In genomic region chr6:38789256-38789655, GRCh38 we compare ENCODE assay signal across 23 cellular contexts.
"Had no signal": no experiment of that assay in that cellular context is flagged by ENCODE, and none has a peak within 500 bp of the region (broad histone marks: within the 10 kb centered on the region; RNA-seq: fewer than 3 reads in every experiment).

No MANE protein-coding gene starts in this region.

- H3K4me1 ChIP-seq: left ventricle myocardium inferior, right atrium auricular region, right lobe of liver, tibial nerve, uterus had no signal

- H3K4me3 Mint-ChIP-seq: mesothelial cell of epicardium; naive B cell; natural killer cell; stimulated activated memory B cell treated with anti-CD40 and anti-IgM and Interleukin-4, amounts not matched to agents 10 μg/mL and 1 μg/mL and 100 μg/mL, for 72 hours; stimulated activated naive CD8-positive, alpha-beta T cell treated with anti-CD3 and anti-CD28 coated beads, Interleukin-15, amount 100 ng/mL, for 72 hours; type B pancreatic cell had no signal

- ATAC-seq: natural killer cell; right lobe of liver; stimulated activated memory B cell treated with anti-CD40 and anti-IgM and Interleukin-4, amounts not matched to agents 10 μg/mL and 1 μg/mL and 100 μg/mL, for 72 hours; stimulated activated naive CD8-positive, alpha-beta T cell treated with anti-CD3 and anti-CD28 coated beads, Interleukin-15, amount 100 ng/mL, for 72 hours had no signal

- H3K9me3 ChIP-seq: left ventricle myocardium inferior, ovary, right atrium auricular region, right lobe of liver, tibial nerve had no signal

- H3K27ac ChIP-seq: left ventricle myocardium inferior, ovary, right atrium auricular region, right lobe of liver, tibial nerve, uterus had no signal

- H3K4me2 ChIP-seq: smooth muscle cell had no signal

- H3K27ac Mint-ChIP-seq: mesothelial cell of epicardium; naive B cell; natural killer cell; progenitor cell of endocrine pancreas; stimulated activated memory B cell treated with anti-CD40 and anti-IgM and Interleukin-4, amounts not matched to agents 10 μg/mL and 1 μg/mL and 100 μg/mL, for 72 hours; stimulated activated naive CD8-positive, alpha-beta T cell treated with anti-CD3 and anti-CD28 coated beads, Interleukin-15, amount 100 ng/mL, for 72 hours; type B pancreatic cell had no signal

- H3K36me3 ChIP-seq: left ventricle myocardium inferior, ovary, right atrium auricular region, right lobe of liver, tibial nerve, uterus had no signal

- H3K27me3 ChIP-seq: ovary, right atrium auricular region, right lobe of liver, tibial nerve, uterus had no signal

- H3K9me3 Mint-ChIP-seq: mesothelial cell of epicardium; naive B cell; natural killer cell; stimulated activated memory B cell treated with anti-CD40 and anti-IgM and Interleukin-4, amounts not matched to agents 10 μg/mL and 1 μg/mL and 100 μg/mL, for 72 hours; stimulated activated naive CD8-positive, alpha-beta T cell treated with anti-CD3 and anti-CD28 coated beads, Interleukin-15, amount 100 ng/mL, for 72 hours; type B pancreatic cell had no signal

- H3K4me3 ChIP-seq: left ventricle myocardium inferior, lung, ovary, right atrium auricular region, right lobe of liver, smooth muscle cell, tibial nerve, uterus had no signal

- H3K36me3 Mint-ChIP-seq: mesothelial cell of epicardium, naive B cell, natural killer cell, type B pancreatic cell had no signal

- H3K4me1 Mint-ChIP-seq: natural killer cell; stimulated activated naive CD8-positive, alpha-beta T cell treated with anti-CD3 and anti-CD28 coated beads, Interleukin-15, amount 100 ng/mL, for 72 hours had no signal

- DNase-seq: islet precursor cell; left ventricle myocardium inferior; mesendoderm; naive B cell; natural killer cell; ovary; right lobe of liver; stimulated activated CD4-positive, alpha-beta T cell treated with anti-CD3 and anti-CD28 coated beads, Interleukin-1b, Interleukin-23, amount 100 ng/mL, for 48 hours; stimulated activated CD4-positive, alpha-beta T cell treated with anti-CD3 and anti-CD28 coated beads, Interleukin-2, amount 100 ng/mL, for 48 hours; stimulated activated CD4-positive, alpha-beta T cell treated with anti-CD3 and anti-CD28 coated beads, Interleukin-4, amount 100 ng/mL, for 4 hours; stimulated activated CD8-positive, alpha-beta memory T cell treated with anti-CD3 and anti-CD28 coated beads, Interleukin-4, amount 100 ng/mL, for 48 hours; stimulated activated naive CD4-positive, alpha-beta T cell treated with Interleukin-2 at 50 U/mL for 16 hours; stimulated activated naive CD8-positive, alpha-beta T cell treated with anti-CD3 and anti-CD28 coated beads, Interleukin-15, amount 100 ng/mL, for 72 hours; substantia nigra; uterus had no signal

- H3K27me3 Mint-ChIP-seq: progenitor cell of endocrine pancreas; stimulated activated memory B cell treated with anti-CD40 and anti-IgM and Interleukin-4, amounts not matched to agents 10 μg/mL and 1 μg/mL and 100 μg/mL, for 72 hours had no signal
